ENCODE assay signal across 13 cellular contexts in genomic region chr5:93596676-93597441, GRCh38. TPM values are rescaled to one million over a fixed set of nuclear protein-coding genes. Genes with fewer than 3 reads are reported as not detected.
DNase-seq lines count a peak whose midpoint lies in the region; ATAC-seq and TF ChIP-seq lines count a peak whose summit lies in the region.
"Had no signal": no experiment of that assay in that cellular context is flagged by ENCODE, and none has a peak within 500 bp of the region (broad histone marks: within the 10 kb centered on the region; RNA-seq: fewer than 3 reads in every experiment).

No MANE protein-coding gene starts in this region.

- no peaks in the 10 kb centered on the region for H3K79me2 ChIP-seq in mammary epithelial cell (ENCODE audit: insufficient read depth, low read length)
- no peaks in the 10 kb centered on the region for H3K79me2 ChIP-seq in mesendoderm (ENCODE audit: control insufficient read depth, insufficient read depth, low read length)

- H2BK5ac ChIP-seq in mesendoderm (ENCODE audit: low read length), result no peak overlapping the region

- dilution Hi-C loops in mammary epithelial cell (cut with HindIII; ENCODE audit: low sequenced_read_pairs), result no loop called here

- H3K4me2 ChIP-seq in mammary epithelial cell (ENCODE audit: insufficient read depth, low read depth, low read length) (peak overlapping the region; percentile 28), mesendoderm (ENCODE audit: low read length) (peak overlapping the region; percentile 14)

- no peaks in the 10 kb centered on the region for H3K27me3 ChIP-seq in mammary epithelial cell (ENCODE audit: insufficient read depth, low read length)
- H3K27me3 ChIP-seq in mesendoderm (ENCODE audit: insufficient read depth, low read length, poor library complexity), result peaks cover 83% of the 10 kb centered on the region
- H3K27me3 ChIP-seq in A673 (replicated peaks; ENCODE audit: insufficient read depth, low read depth, low read length, poor library complexity), result no peaks in the 10 kb centered on the region

- H3K27ac ChIP-seq in mammary epithelial cell (ENCODE audit: insufficient read depth, low read depth, low read length), result no peak overlapping the region
- H3K27ac ChIP-seq in mesendoderm (ENCODE audit: low read depth, low read length), result no peak overlapping the region
- H3K27ac ChIP-seq in A673 (ENCODE audit: low read depth, low read length, poor library complexity, severe bottlenecking), result no peak overlapping the region

- CTCF ChIA-PET in mammary epithelial cell (lab: Charles Lee; ENCODE audit: low non-redundant PET) (no interaction called here), A673 (lab: Charles Lee) (no interaction called here)

- H2BK15ac ChIP-seq in mesendoderm (replicated peaks; ENCODE audit: low read depth), result no peak overlapping the region

- in situ Hi-C loops in mammary epithelial cell (cut with MboI; ENCODE audit: low sequenced_read_pairs in 2 of 2), result loop anchor here (10.0 to 25.0 kb wide), 2 partner anchors 198 to 685 kb away; no protein-coding TSS in a partner anchor

- POLR2A ChIA-PET in A673 (lab: Charles Lee; ENCODE audit: low non-redundant PET), result no interaction called here

- H3K9ac ChIP-seq in mammary epithelial cell (ENCODE audit: insufficient read depth, low read length) (no peak overlapping the region), mesendoderm (ENCODE audit: low read length) (no peak overlapping the region)

- no peaks in the 10 kb centered on the region for H3K36me3 ChIP-seq in mammary epithelial cell (ENCODE audit: insufficient read depth, low read length)
- H3K36me3 ChIP-seq in mesendoderm (ENCODE audit: control insufficient read depth, insufficient read depth, low read length), result no peaks in the 10 kb centered on the region
- H3K36me3 ChIP-seq in A673 (ENCODE audit: insufficient read depth, low read length, poor library complexity, severe bottlenecking), result no peaks in the 10 kb centered on the region

- intact Hi-C loops in mammary epithelial cell (cut with micrococcal nuclease), result no loop called here
- intact Hi-C loops in A673 (cut with micrococcal nuclease; ENCODE audit: unreplicated experiment), result no loop called here

- no peak overlapping the region for H4K8ac ChIP-seq in mesendoderm (ENCODE audit: low read depth, low read length)

- no TSS peak for BruUV-seq in mammary epithelial cell (replicated peaks; lab: Mats Ljungman, UMichigan)
- no TSS peak for BruUV-seq in A673 (replicated peaks; lab: Mats Ljungman, UMichigan)

- no peak overlapping the region for H4K5ac ChIP-seq in mesendoderm (ENCODE audit: low read length)

- no peak overlapping the region for H3K18ac ChIP-seq in mesendoderm (ENCODE audit: low read length)

- no peak overlapping the region for H2AK5ac ChIP-seq in mesendoderm (ENCODE audit: low read length)

- no peaks in the 10 kb centered on the region for H4K20me1 ChIP-seq in mammary epithelial cell (ENCODE audit: insufficient read depth, low read length)

- no peak overlapping the region for H3K23ac ChIP-seq in mesendoderm (ENCODE audit: low read length)

- no peak overlapping the region for H3K56ac ChIP-seq in mesendoderm (ENCODE audit: low read length)

- H3K79me1 ChIP-seq in mesendoderm (ENCODE audit: low read length), result no peaks in the 10 kb centered on the region

- peak; percentile 58 for DNase-seq in DMS114 treated with DMSO at 0.1 percent for 48 hours (lab: John Stamatoyannopoulos, UW; ENCODE audit: unreplicated experiment)
- peak; percentile 16 for DNase-seq in mammary epithelial cell
- peak; percentile 86 for DNase-seq in mesendoderm
- DNase-seq in GDM1 (lab: John Stamatoyannopoulos, UW), result no peak
- DNase-seq in A673 (ENCODE audit: low spot score), result no peak
- no peak for DNase-seq in SKM-1 (lab: John Stamatoyannopoulos, UW; ENCODE audit: unreplicated experiment)
- DNase-seq: activated CD4-positive, alpha-beta T cell treated with anti-CD3 and anti-CD28 coated beads for 36 hours; cerebellar nuclear complex; DND-41; NCI-H1105 treated with DMSO at 0.1 percent for 48 hours; stimulated activated CD4-positive, alpha-beta T cell treated with anti-CD3 and anti-CD28 coated beads, Interleukin-1b, Interleukin-23, amount 100 ng/mL, for 48 hours had no signal

- H3K4me1 ChIP-seq in mammary epithelial cell (ENCODE audit: insufficient read depth, low read length) (peaks cover 9% of the 10 kb centered on the region), mesendoderm (ENCODE audit: control insufficient read depth, low read depth, low read length) (peaks cover 5% of the 10 kb centered on the region), A673 (ENCODE audit: insufficient read depth, low read length, poor library complexity, severe bottlenecking) (no peaks in the 10 kb centered on the region)

- TF ChIP-seq CTCF in mammary epithelial cell (conservative IDR thresholded peaks at IDR 0.05 in 1 of 2, IDR thresholded peaks at IDR 0.05 in 1 of 2; ENCODE audit: extremely low read depth in 1 of 2, insufficient read depth in 1 of 2, low read depth in 1 of 2, low read length in 2 of 2) (no peak), A673 (conservative IDR thresholded peaks at IDR 0.05; ENCODE audit: low read depth, low read length) (no peak)

- no peak overlapping the region for H2BK120ac ChIP-seq in mesendoderm (ENCODE audit: low read depth, low read length)

- no peak overlapping the region for H3K4me3 ChIP-seq in mammary epithelial cell (replicated peaks in 1 of 3; ENCODE audit: insufficient read depth in 1 of 3, low read depth in 2 of 3, low read length in 3 of 3)
- no peak overlapping the region for H3K4me3 ChIP-seq in mesendoderm (ENCODE audit: low read length)
- no peak overlapping the region for H3K4me3 ChIP-seq in A673 (ENCODE audit: low read depth, low read length, poor library complexity, severe bottlenecking)

- peak; percentile 34 for ATAC-seq in HG03175 (IDR thresholded peaks at IDR 0.05; ENCODE audit: unreplicated experiment)
- no peak for ATAC-seq in GM21515 (IDR thresholded peaks at IDR 0.05; ENCODE audit: unreplicated experiment)
- ATAC-seq: activated CD4-positive, alpha-beta T cell treated with anti-CD3 and anti-CD28 coated beads for 36 hours had no signal

- no peak overlapping the region for H3K4ac ChIP-seq in mesendoderm (ENCODE audit: low read depth, low read length)

- H3K9me3 ChIP-seq in mammary epithelial cell (replicated peaks; ENCODE audit: insufficient read depth, low read length), result peaks cover 14% of the 10 kb centered on the region
- H3K9me3 ChIP-seq in A673 (ENCODE audit: low read depth, low read length, poor library complexity, severe bottlenecking), result no peaks in the 10 kb centered on the region

- 15% methylated on average over 17 of the region's 38 CpGs for WGBS in mammary epithelial cell (ENCODE audit: low coverage, missing lambda C conversion rate)
- WGBS in mesendoderm (ENCODE audit: extremely low coverage, insufficient coverage, low lambda C conversion rate), result no CpG with 5 or more reads among the region's 38 CpGs

- H2AFZ ChIP-seq in mammary epithelial cell (ENCODE audit: low read depth, low read length), result peak overlapping the region; percentile 37

RNA-seq across cellular contexts. Expression of gene NR2F1, which starts 13.8 kb away (rescaled TPM):
- total RNA-seq in mammary epithelial cell (1 to 10 TPM; 3.3 to 3.5 TPM), A673 (2021) (3.0 and 3.5 TPM in 2 replicates)
- 7.8 TPM for polyA plus RNA-seq in mammary epithelial cell
- polyA minus RNA-seq in mammary epithelial cell, result 0.10 TPM
- not detected for polyA plus RNA-seq in mesendoderm (2013, experiment 1 of 2)
- polyA plus RNA-seq in mesendoderm (2013, experiment 2 of 2), result not detected
- total RNA-seq: activated CD4-positive, alpha-beta T cell treated with anti-CD3 and anti-CD28 coated beads for 36 hours had no signal

RNA-seq across cellular contexts. Expression of gene NR2F1-AS1, which starts 15.8 kb away (rescaled TPM):
- 10 to 100 TPM in 1 of 2 donors, 1 to 10 TPM in 1; 8.7 to 12.2 TPM for total RNA-seq in mammary epithelial cell
- 4.4 TPM for polyA plus RNA-seq in mammary epithelial cell
- 0.26 TPM for polyA minus RNA-seq in mammary epithelial cell
- polyA plus RNA-seq in mesendoderm (2013, experiment 1 of 2), result 0.53 TPM
- 0.66 TPM for polyA plus RNA-seq in mesendoderm (2013, experiment 2 of 2)
- total RNA-seq in A673 (2021), result 1.8 and 2.3 TPM in 2 replicates
- total RNA-seq: activated CD4-positive, alpha-beta T cell treated with anti-CD3 and anti-CD28 coated beads for 36 hours had no signal

Comparison
In these comparisons a context has a peak if more than half of its experiments do, and no peak if none do; other contexts are left out.
1. DNase-seq: peak in DMS114 treated with DMSO at 0.1 percent for 48 hours (single experiment), mammary epithelial cell (single experiment) and mesendoderm (single experiment); none in GDM1 (single experiment), A673 (single experiment) and SKM-1 (single experiment).